Comparison of ENCODE assay signal across 9 cellular contexts in the genomic region with DNA sequence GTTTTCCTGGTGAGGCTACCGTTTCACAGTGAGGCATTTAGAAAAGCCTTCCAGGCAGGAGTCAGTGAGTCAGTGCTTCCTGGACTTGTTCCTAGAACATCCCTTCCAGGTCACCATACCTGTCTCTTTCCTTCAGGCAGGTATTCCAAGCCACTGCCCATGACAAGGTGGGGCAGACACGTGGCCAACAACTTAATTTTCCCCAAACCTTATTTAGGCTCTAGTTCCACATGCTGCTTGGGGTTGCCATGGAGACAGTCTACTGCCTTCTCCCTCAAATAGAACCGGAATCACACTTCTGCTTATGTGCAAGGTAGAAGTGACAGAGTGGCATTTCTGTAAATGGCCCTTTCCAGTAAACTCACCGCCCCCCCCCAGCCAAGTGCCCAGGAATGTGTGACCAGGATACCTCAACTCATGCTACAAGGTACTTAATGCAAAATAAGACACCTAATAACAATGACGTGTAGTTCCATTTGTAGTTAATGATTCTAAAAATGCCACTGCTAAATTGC.
DNase-seq lines count a peak whose midpoint lies in the region; ATAC-seq and TF ChIP-seq lines count a peak whose summit lies in the region.
"Had no signal": no experiment of that assay in that cellular context is flagged by ENCODE, and none has a peak within 500 bp of the region (broad histone marks: within the 10 kb centered on the region; RNA-seq: fewer than 3 reads in every experiment).

No MANE protein-coding gene starts in this region.

- intact Hi-C loops in activated T-helper 2 cell treated with anti-CD3 and anti-CD28 coated beads, Interferon-gamma antibody, Interleukin-2, Interleukin-4, amounts not matched to agents 10 μg/mL and 5 μg/mL and 100 μg/mL, durations not matched to agents 14 hours and 24 hours and 36 hours (cut with micrococcal nuclease): no loop called here

- TF ChIP-seq CTCF in lung (IDR thresholded peaks at IDR 0.05; ENCODE audit: control extremely low read depth, extremely low read depth): no peak

- H3K79me1 ChIP-seq in mesenchymal stem cell (replicated peaks; ENCODE audit: low read length, poor library complexity, severe bottlenecking): no peaks in the 10 kb centered on the region

- no peak overlapping the region for H3K23ac ChIP-seq in mesenchymal stem cell (ENCODE audit: low read length in 2 of 2)

- no peak overlapping the region for H3K4me3 ChIP-seq in lung
- no peak overlapping the region for H3K4me3 ChIP-seq in mesenchymal stem cell (ENCODE audit: insufficient read depth in 1 of 2, low read depth in 1 of 2, low read length in 2 of 2)

- H3K27ac Mint-ChIP-seq in activated T-helper 2 cell treated with anti-CD3 and anti-CD28 coated beads, Interferon-gamma antibody, Interleukin-2, Interleukin-4, amounts not matched to agents 10 μg/mL and 5 μg/mL and 100 μg/mL, durations not matched to agents 14 hours and 24 hours and 36 hours: no peak overlapping the region
- H3K27ac Mint-ChIP-seq: activated naive CD4-positive, alpha-beta T cell treated with anti-CD3 and anti-CD28 coated beads, Interleukin-2, amount 50 U/mL, for 24 hours had no signal

- H4K8ac ChIP-seq in mesenchymal stem cell (ENCODE audit: low read length): no peak overlapping the region

- no peaks in the 10 kb centered on the region for H3K4me1 Mint-ChIP-seq in activated T-helper 2 cell treated with anti-CD3 and anti-CD28 coated beads, Interferon-gamma antibody, Interleukin-2, Interleukin-4, amounts not matched to agents 10 μg/mL and 5 μg/mL and 100 μg/mL, durations not matched to agents 14 hours and 24 hours and 36 hours (ENCODE audit: low read depth)
- H3K4me1 Mint-ChIP-seq: activated naive CD4-positive, alpha-beta T cell treated with anti-CD3 and anti-CD28 coated beads, Interleukin-2, amount 50 U/mL, for 24 hours had no signal

- peak; percentile 30 for DNase-seq in NCI-H2196 treated with DMSO at 0.1 percent for 48 hours (lab: John Stamatoyannopoulos, UW; ENCODE audit: unreplicated experiment)
- DNase-seq in lung (ENCODE audit: low spot score): peak; percentile 89
- DNase-seq in activated T-helper 2 cell treated with anti-CD3 and anti-CD28 coated beads, Interferon-gamma antibody, Interleukin-2, Interleukin-4, amounts not matched to agents 10 μg/mL and 5 μg/mL and 100 μg/mL, durations not matched to agents 14 hours and 24 hours and 36 hours (ENCODE audit: low spot score): no peak
- no peak for DNase-seq in mesenchymal stem cell
- DNase-seq in EL: no peak
- no peak for DNase-seq in activated naive CD4-positive, alpha-beta T cell treated with anti-CD3 and anti-CD28 coated beads, Interleukin-2, amount 50 U/mL, for 16 hours

- no peak overlapping the region for H2AK5ac ChIP-seq in mesenchymal stem cell (ENCODE audit: low read length, severe bottlenecking)

- H3K4ac ChIP-seq in mesenchymal stem cell (ENCODE audit: low read depth in 1 of 2, low read length in 2 of 2): no peak overlapping the region

- H3K4me1 ChIP-seq in lung (ENCODE audit: control insufficient read depth in 2 of 2, insufficient read depth in 2 of 2, low read length in 2 of 2): peaks cover 6 to 18% of the 10 kb centered on the region in 2 donors
- peaks cover 8% of the 10 kb centered on the region for H3K4me1 ChIP-seq in mesenchymal stem cell (ENCODE audit: control insufficient read depth, insufficient read depth, low read depth, low read length)

- no peak overlapping the region for H3K4me3 Mint-ChIP-seq in activated T-helper 2 cell treated with anti-CD3 and anti-CD28 coated beads, Interferon-gamma antibody, Interleukin-2, Interleukin-4, amounts not matched to agents 10 μg/mL and 5 μg/mL and 100 μg/mL, durations not matched to agents 14 hours and 24 hours and 36 hours (ENCODE audit: low read depth)
- H3K4me3 Mint-ChIP-seq: activated naive CD4-positive, alpha-beta T cell treated with anti-CD3 and anti-CD28 coated beads, Interleukin-2, amount 50 U/mL, for 24 hours had no signal

- no peaks in the 10 kb centered on the region for H3K27me3 Mint-ChIP-seq in activated T-helper 2 cell treated with anti-CD3 and anti-CD28 coated beads, Interferon-gamma antibody, Interleukin-2, Interleukin-4, amounts not matched to agents 10 μg/mL and 5 μg/mL and 100 μg/mL, durations not matched to agents 14 hours and 24 hours and 36 hours (ENCODE audit: low read depth)
- H3K27me3 Mint-ChIP-seq: activated naive CD4-positive, alpha-beta T cell treated with anti-CD3 and anti-CD28 coated beads, Interleukin-2, amount 50 U/mL, for 24 hours had no signal

- H3K36me3 ChIP-seq in lung (ENCODE audit: control insufficient read depth in 2 of 2, insufficient read depth in 2 of 2, low read length in 2 of 2): no peaks in the 10 kb centered on the region
- no peaks in the 10 kb centered on the region for H3K36me3 ChIP-seq in mesenchymal stem cell (ENCODE audit: control insufficient read depth in 1 of 2, insufficient read depth in 2 of 2, low read depth in 1 of 2, low read length in 2 of 2)

- no peak overlapping the region for H3K18ac ChIP-seq in mesenchymal stem cell (ENCODE audit: low read depth in 1 of 2, low read length in 2 of 2)

- no peak overlapping the region for H3K4me2 ChIP-seq in mesenchymal stem cell (ENCODE audit: low read length, poor library complexity, severe bottlenecking)

- H2BK15ac ChIP-seq in mesenchymal stem cell (ENCODE audit: low read depth, poor library complexity, severe bottlenecking): no peak overlapping the region

- H3K9me3 ChIP-seq in lung (ENCODE audit: control insufficient read depth in 2 of 2, insufficient read depth in 1 of 2, low read length in 1 of 2) (no peaks in the 10 kb centered on the region), mesenchymal stem cell (ENCODE audit: control insufficient read depth, low read length) (no peaks in the 10 kb centered on the region)

- H2BK12ac ChIP-seq in mesenchymal stem cell (ENCODE audit: low read length in 2 of 2): no peak overlapping the region

- no peak overlapping the region for H2BK5ac ChIP-seq in mesenchymal stem cell (ENCODE audit: low read depth, low read length, poor library complexity, severe bottlenecking)

- ATAC-seq in GM18867 (IDR thresholded peaks at IDR 0.05; ENCODE audit: unreplicated experiment) (peak; percentile 87), HG02759 (IDR thresholded peaks at IDR 0.05; ENCODE audit: unreplicated experiment) (peak; percentile 72), lung (ENCODE audit: insufficient read depth, low FRiP score) (peak; percentile 86)

- no peaks in the 10 kb centered on the region for H3K36me3 Mint-ChIP-seq in activated T-helper 2 cell treated with anti-CD3 and anti-CD28 coated beads, Interferon-gamma antibody, Interleukin-2, Interleukin-4, amounts not matched to agents 10 μg/mL and 5 μg/mL and 100 μg/mL, durations not matched to agents 14 hours and 24 hours and 36 hours (ENCODE audit: low read depth)
- H3K36me3 Mint-ChIP-seq: activated naive CD4-positive, alpha-beta T cell treated with anti-CD3 and anti-CD28 coated beads, Interleukin-2, amount 50 U/mL, for 24 hours had no signal

- no peak overlapping the region for H4K91ac ChIP-seq in mesenchymal stem cell (ENCODE audit: low read length)

- H3K9me3 Mint-ChIP-seq in activated T-helper 2 cell treated with anti-CD3 and anti-CD28 coated beads, Interferon-gamma antibody, Interleukin-2, Interleukin-4, amounts not matched to agents 10 μg/mL and 5 μg/mL and 100 μg/mL, durations not matched to agents 14 hours and 24 hours and 36 hours: no peaks in the 10 kb centered on the region
- H3K9me3 Mint-ChIP-seq: activated naive CD4-positive, alpha-beta T cell treated with anti-CD3 and anti-CD28 coated beads, Interleukin-2, amount 50 U/mL, for 24 hours had no signal

- WGBS in lung, 2 donors: 29 to 50% methylated on average over 5 of the region's 5 CpGs
- WGBS in mesenchymal stem cell: 87% methylated on average over 4 of the region's 5 CpGs

- H3K27me3 ChIP-seq in lung (ENCODE audit: control insufficient read depth, insufficient read depth) (no peaks in the 10 kb centered on the region), mesenchymal stem cell (ENCODE audit: control insufficient read depth in 1 of 2, insufficient read depth in 1 of 2, low read length in 2 of 2) (no peaks in the 10 kb centered on the region)

- no peak overlapping the region for H2AFZ ChIP-seq in mesenchymal stem cell (ENCODE audit: low read depth, low read length)

- H2BK120ac ChIP-seq in mesenchymal stem cell (ENCODE audit: low read depth, low read length): no peak overlapping the region

- no peak overlapping the region for H3K14ac ChIP-seq in mesenchymal stem cell (ENCODE audit: low read length in 2 of 2)

- H3K27ac ChIP-seq in lung (ENCODE audit: low read depth in 1 of 2, low read length in 1 of 2): peak overlapping the region in 1 of 2 donors; percentile 47
- no peak overlapping the region for H3K27ac ChIP-seq in mesenchymal stem cell (ENCODE audit: low read length, poor library complexity, severe bottlenecking)

- no peak overlapping the region for H3K9ac ChIP-seq in mesenchymal stem cell (ENCODE audit: low read length)

Comparison
In these comparisons a context has a peak if more than half of its experiments do, and no peak if none do; other contexts are left out.
1. DNase-seq: peak in NCI-H2196 treated with DMSO at 0.1 percent for 48 hours (single experiment) and lung (single experiment); none in activated T-helper 2 cell treated with anti-CD3 and anti-CD28 coated beads, Interferon-gamma antibody, Interleukin-2, Interleukin-4, amounts not matched to agents 10 μg/mL and 5 μg/mL and 100 μg/mL, durations not matched to agents 14 hours and 24 hours and 36 hours (single experiment), mesenchymal stem cell (single experiment), EL (single experiment) and activated naive CD4-positive, alpha-beta T cell treated with anti-CD3 and anti-CD28 coated beads, Interleukin-2, amount 50 U/mL, for 16 hours (single experiment).
2. Peak in every context shown above with its lines, with median percentiles within 50 percentile points of each other: ATAC-seq.